ENCODE assay signal across 6 cellular contexts in the genomic region with DNA sequence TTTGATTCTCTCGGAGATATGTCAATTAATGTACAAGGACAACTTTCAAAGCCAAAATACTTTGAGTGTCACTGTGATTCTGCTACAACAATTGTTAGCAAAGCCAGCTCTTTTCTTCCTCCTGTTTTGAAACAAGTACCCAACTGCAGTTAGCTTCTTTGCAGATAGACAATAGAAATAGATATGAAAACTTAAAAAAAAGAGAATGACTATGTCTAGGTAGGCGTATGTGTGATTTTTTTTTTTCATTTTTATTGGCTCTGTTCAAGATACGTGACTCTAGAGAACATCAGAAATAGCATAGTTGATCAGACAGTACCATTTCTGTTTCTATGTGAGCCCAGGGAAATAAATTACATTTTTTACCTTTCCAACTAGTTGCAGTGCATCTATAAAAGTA.
"Had no signal": no experiment of that assay in that cellular context is flagged by ENCODE, and none has a peak within 500 bp of the region (broad histone marks: within the 10 kb centered on the region; RNA-seq: fewer than 3 reads in every experiment).

No MANE protein-coding gene starts in this region.

- DNase-seq: GM23248, GOT3, H7, H9, HCEC 1CT, HFFc6 had no signal
